In the genomic region with DNA sequence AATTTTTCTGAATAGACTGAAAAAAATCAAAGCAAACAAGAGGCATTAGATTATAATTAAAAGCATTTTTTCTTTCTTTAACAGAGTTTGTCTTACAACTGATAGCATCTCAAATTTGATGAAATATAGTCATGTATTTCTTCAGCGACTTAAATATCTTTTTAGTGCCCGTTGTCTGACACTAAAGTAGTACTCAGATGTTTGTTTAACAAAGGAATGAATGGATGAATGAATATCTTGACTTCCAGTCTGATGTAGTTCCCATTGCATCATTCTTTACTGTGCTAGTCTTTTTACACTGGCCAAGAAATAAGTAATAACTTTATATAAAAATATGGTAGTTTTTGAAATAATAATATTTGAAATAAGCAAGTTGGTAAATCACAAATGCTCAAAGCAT, we compare ENCODE assay signal across 23 cellular contexts.
DNase-seq lines count a peak whose midpoint lies in the region; ATAC-seq and TF ChIP-seq lines count a peak whose summit lies in the region.
"Had no signal": no experiment of that assay in that cellular context is flagged by ENCODE, and none has a peak within 500 bp of the region (broad histone marks: within the 10 kb centered on the region; RNA-seq: fewer than 3 reads in every experiment).

No MANE protein-coding gene starts in this region.

- H3K9me3 ChIP-seq in left ventricle myocardium inferior (replicated peaks): no peaks in the 10 kb centered on the region
- H3K9me3 ChIP-seq: SJSA1 had no signal

- no peak overlapping the region for H3K4me3 Mint-ChIP-seq in activated T-helper 2 cell treated with anti-CD3 and anti-CD28 coated beads, Interferon-gamma antibody, Interleukin-2, Interleukin-4, amounts not matched to agents 10 μg/mL and 5 μg/mL and 100 μg/mL, durations not matched to agents 14 hours and 24 hours and 36 hours (ENCODE audit: low read depth)
- no peak overlapping the region for H3K4me3 Mint-ChIP-seq in WTC11
- H3K4me3 Mint-ChIP-seq: CD8-positive, alpha-beta T cell had no signal

- no peaks in the 10 kb centered on the region for H3K4me1 Mint-ChIP-seq in activated T-helper 2 cell treated with anti-CD3 and anti-CD28 coated beads, Interferon-gamma antibody, Interleukin-2, Interleukin-4, amounts not matched to agents 10 μg/mL and 5 μg/mL and 100 μg/mL, durations not matched to agents 14 hours and 24 hours and 36 hours (ENCODE audit: low read depth)
- no peaks in the 10 kb centered on the region; the same call in 1 of the 2 replicates for H3K4me1 Mint-ChIP-seq in WTC11

- TF ChIP-seq CTCF in left ventricle myocardium inferior (IDR thresholded peaks at IDR 0.05; ENCODE audit: borderline replicate concordance) (no peak), WTC11 (IDR thresholded peaks at IDR 0.05) (no peak)

- intact Hi-C loops in left ventricle myocardium inferior (cut with micrococcal nuclease) (no loop called here), Right ventricle myocardium superior (cut with DNase I) (no loop called here)
- intact Hi-C loops in activated T-helper 2 cell treated with anti-CD3 and anti-CD28 coated beads, Interferon-gamma antibody, Interleukin-2, Interleukin-4, amounts not matched to agents 10 μg/mL and 5 μg/mL and 100 μg/mL, durations not matched to agents 14 hours and 24 hours and 36 hours (cut with micrococcal nuclease): no loop called here

- no peak for ATAC-seq in Right ventricle myocardium superior (ENCODE audit: poor library complexity)
- ATAC-seq in SK-N-SH treated with all-trans-retinoic acid at 6 μM for 48 hours: peak; percentile 45; the same call in 2 of the 3 replicates
- ATAC-seq in WTC11: no peak
- ATAC-seq: CD8-positive, alpha-beta T cell had no signal

- no peak overlapping the region for H3K4me3 ChIP-seq in left ventricle myocardium inferior
- H3K4me3 ChIP-seq: SJSA1 had no signal

- no peak overlapping the region for H3K27ac Mint-ChIP-seq in activated T-helper 2 cell treated with anti-CD3 and anti-CD28 coated beads, Interferon-gamma antibody, Interleukin-2, Interleukin-4, amounts not matched to agents 10 μg/mL and 5 μg/mL and 100 μg/mL, durations not matched to agents 14 hours and 24 hours and 36 hours
- H3K27ac Mint-ChIP-seq in WTC11: no peak overlapping the region
- H3K27ac Mint-ChIP-seq: CD8-positive, alpha-beta T cell had no signal

- POLR2A ChIA-PET in WTC11 (lab: Charles Lee): no interaction called here

- no peaks in the 10 kb centered on the region for H3K27me3 ChIP-seq in left ventricle myocardium inferior (ENCODE audit: low read depth)
- H3K27me3 ChIP-seq: SJSA1 had no signal

- peaks cover 21% of the 10 kb centered on the region for H3K36me3 ChIP-seq in left ventricle myocardium inferior
- H3K36me3 ChIP-seq: SJSA1 had no signal

- CTCF ChIA-PET in WTC11 (lab: Charles Lee): no interaction called here

- no peaks in the 10 kb centered on the region for H3K27me3 Mint-ChIP-seq in activated T-helper 2 cell treated with anti-CD3 and anti-CD28 coated beads, Interferon-gamma antibody, Interleukin-2, Interleukin-4, amounts not matched to agents 10 μg/mL and 5 μg/mL and 100 μg/mL, durations not matched to agents 14 hours and 24 hours and 36 hours (ENCODE audit: low read depth)
- H3K27me3 Mint-ChIP-seq in WTC11 (ENCODE audit: low read depth): no peaks in the 10 kb centered on the region

- no peaks in the 10 kb centered on the region for H3K9me3 Mint-ChIP-seq in activated T-helper 2 cell treated with anti-CD3 and anti-CD28 coated beads, Interferon-gamma antibody, Interleukin-2, Interleukin-4, amounts not matched to agents 10 μg/mL and 5 μg/mL and 100 μg/mL, durations not matched to agents 14 hours and 24 hours and 36 hours
- no peaks in the 10 kb centered on the region for H3K9me3 Mint-ChIP-seq in WTC11
- H3K9me3 Mint-ChIP-seq: CD8-positive, alpha-beta T cell had no signal

- peaks cover 32% of the 10 kb centered on the region for H3K36me3 Mint-ChIP-seq in activated T-helper 2 cell treated with anti-CD3 and anti-CD28 coated beads, Interferon-gamma antibody, Interleukin-2, Interleukin-4, amounts not matched to agents 10 μg/mL and 5 μg/mL and 100 μg/mL, durations not matched to agents 14 hours and 24 hours and 36 hours (ENCODE audit: low read depth)
- H3K36me3 Mint-ChIP-seq in WTC11: no peaks in the 10 kb centered on the region

- H3K4me1 ChIP-seq in left ventricle myocardium inferior: peaks cover 30% of the 10 kb centered on the region

- peak overlapping the region; percentile 5 for H3K27ac ChIP-seq in left ventricle myocardium inferior (replicated peaks)
- H3K27ac ChIP-seq: SJSA1 had no signal

- DNase-seq in left ventricle myocardium inferior (no peak), Right ventricle myocardium superior (no peak), dedifferentiated amniotic fluid mesenchymal stem cell (ENCODE audit: extremely low spot score) (peak; percentile 57), glomerular visceral epithelial cell (ENCODE audit: extremely low spot score) (no peak), WTC11 (ENCODE audit: low spot score) (no peak)
- no peak for DNase-seq in activated T-helper 2 cell treated with anti-CD3 and anti-CD28 coated beads, Interferon-gamma antibody, Interleukin-2, Interleukin-4, amounts not matched to agents 10 μg/mL and 5 μg/mL and 100 μg/mL, durations not matched to agents 14 hours and 24 hours and 36 hours (ENCODE audit: low spot score)
- DNase-seq: AML-193; C1 segment of cervical spinal cord; Calu3; CD8-positive, alpha-beta T cell; DMS153; EL; H7; KBM-7; NCI-H1092 treated with DMSO at 0.1 percent for 48 hours; NCI-H1436 treated with DMSO at 0.1 percent for 48 hours; NCI-H1930; NCI-H2171; NCI-H345; NCI-H82; SW 1271 had no signal

TF ChIP-seq in SK-N-SH treated with all-trans-retinoic acid at 6 μM for 48 hours, 23 proteins besides CTCF, POLR2A, EP300 and RAD21 (continues in another document):
- TF ChIP-seq ARNTL (CRISPR knock-in tag; IDR thresholded peaks at IDR 0.05; ENCODE audit: borderline replicate concordance, low read depth) (no peak), TSHZ2 (CRISPR knock-in tag; IDR thresholded peaks at IDR 0.05) (peak; percentile 13; the same call in 1 of the 2 replicates), ISL1 (CRISPR knock-in tag; IDR thresholded peaks at IDR 0.05) (peak; percentile 100), ZFP30 (CRISPR knock-in tag; IDR thresholded peaks at IDR 0.05) (0 out of 2 replicates have a peak, but pooled peaks have one; percentile 10), ZFP3 (CRISPR knock-in tag; IDR thresholded peaks at IDR 0.05) (0 out of 2 replicates have a peak, but pooled peaks have one; percentile 57)

TF ChIP-seq in WTC11, 78 proteins besides CTCF, POLR2A, EP300 and RAD21 (continues in another document):
- TF ChIP-seq GABPB1 (CRISPR knock-in tag; IDR thresholded peaks at IDR 0.05): no peak
- TF ChIP-seq, protein P1, sequence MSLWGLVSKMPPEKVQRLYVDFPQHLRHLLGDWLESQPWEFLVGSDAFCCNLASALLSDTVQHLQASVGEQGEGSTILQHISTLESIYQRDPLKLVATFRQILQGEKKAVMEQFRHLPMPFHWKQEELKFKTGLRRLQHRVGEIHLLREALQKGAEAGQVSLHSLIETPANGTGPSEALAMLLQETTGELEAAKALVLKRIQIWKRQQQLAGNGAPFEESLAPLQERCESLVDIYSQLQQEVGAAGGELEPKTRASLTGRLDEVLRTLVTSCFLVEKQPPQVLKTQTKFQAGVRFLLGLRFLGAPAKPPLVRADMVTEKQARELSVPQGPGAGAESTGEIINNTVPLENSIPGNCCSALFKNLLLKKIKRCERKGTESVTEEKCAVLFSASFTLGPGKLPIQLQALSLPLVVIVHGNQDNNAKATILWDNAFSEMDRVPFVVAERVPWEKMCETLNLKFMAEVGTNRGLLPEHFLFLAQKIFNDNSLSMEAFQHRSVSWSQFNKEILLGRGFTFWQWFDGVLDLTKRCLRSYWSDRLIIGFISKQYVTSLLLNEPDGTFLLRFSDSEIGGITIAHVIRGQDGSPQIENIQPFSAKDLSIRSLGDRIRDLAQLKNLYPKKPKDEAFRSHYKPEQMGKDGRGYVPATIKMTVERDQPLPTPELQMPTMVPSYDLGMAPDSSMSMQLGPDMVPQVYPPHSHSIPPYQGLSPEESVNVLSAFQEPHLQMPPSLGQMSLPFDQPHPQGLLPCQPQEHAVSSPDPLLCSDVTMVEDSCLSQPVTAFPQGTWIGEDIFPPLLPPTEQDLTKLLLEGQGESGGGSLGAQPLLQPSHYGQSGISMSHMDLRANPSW (CRISPR knock-in tag; conservative IDR thresholded peaks at IDR 0.05; ENCODE audit: low read depth): no peak
- no peak for TF ChIP-seq ESRRA (CRISPR knock-in tag; IDR thresholded peaks at IDR 0.05; ENCODE audit: borderline replicate concordance)
- TF ChIP-seq IRF2 (CRISPR knock-in tag; IDR thresholded peaks at IDR 0.05; ENCODE audit: borderline replicate concordance, low read depth): no peak
- TF ChIP-seq PRRX2 (CRISPR knock-in tag; IDR thresholded peaks at IDR 0.05): no peak
- no peak for TF ChIP-seq CREB1 (CRISPR knock-in tag; IDR thresholded peaks at IDR 0.05)
- TF ChIP-seq, protein P2, sequence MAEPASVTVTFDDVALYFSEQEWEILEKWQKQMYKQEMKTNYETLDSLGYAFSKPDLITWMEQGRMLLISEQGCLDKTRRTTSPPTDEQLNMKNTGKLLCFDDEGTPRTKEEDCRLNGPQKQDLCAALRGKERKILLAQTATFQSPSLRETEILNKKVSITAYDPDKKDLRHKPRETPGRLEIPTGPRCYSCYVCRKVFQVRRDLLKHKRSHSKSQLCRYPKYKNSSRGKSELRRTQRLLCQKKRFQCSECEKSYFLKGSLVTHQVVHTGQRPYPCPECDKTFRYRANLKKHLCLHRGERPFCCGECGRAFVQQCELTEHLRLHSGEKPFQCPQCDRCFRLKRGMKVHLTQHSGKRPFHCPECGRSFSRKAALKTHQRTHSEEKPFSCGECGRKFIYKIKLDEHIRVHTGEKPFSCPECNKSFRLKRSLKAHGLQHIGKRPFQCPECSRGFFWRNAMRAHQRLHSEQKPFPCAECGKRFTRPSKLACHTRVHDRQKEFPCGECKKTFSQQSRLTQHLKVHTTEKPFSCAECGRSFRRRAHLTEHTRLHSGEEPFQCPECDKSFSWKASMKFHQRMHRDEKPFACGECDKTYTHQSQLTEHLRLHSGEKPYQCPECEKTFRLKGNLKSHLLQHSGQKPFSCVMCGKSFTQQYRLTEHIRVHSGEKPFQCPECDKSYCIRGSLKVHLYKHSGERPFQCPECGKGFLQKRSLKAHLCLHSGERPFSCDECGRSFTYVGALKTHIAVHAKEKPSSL (CRISPR knock-in tag; conservative IDR thresholded peaks at IDR 0.05): no peak
- no peak for TF ChIP-seq OVOL2 (CRISPR knock-in tag; IDR thresholded peaks at IDR 0.05; ENCODE audit: borderline replicate concordance)
- TF ChIP-seq, protein P3, sequence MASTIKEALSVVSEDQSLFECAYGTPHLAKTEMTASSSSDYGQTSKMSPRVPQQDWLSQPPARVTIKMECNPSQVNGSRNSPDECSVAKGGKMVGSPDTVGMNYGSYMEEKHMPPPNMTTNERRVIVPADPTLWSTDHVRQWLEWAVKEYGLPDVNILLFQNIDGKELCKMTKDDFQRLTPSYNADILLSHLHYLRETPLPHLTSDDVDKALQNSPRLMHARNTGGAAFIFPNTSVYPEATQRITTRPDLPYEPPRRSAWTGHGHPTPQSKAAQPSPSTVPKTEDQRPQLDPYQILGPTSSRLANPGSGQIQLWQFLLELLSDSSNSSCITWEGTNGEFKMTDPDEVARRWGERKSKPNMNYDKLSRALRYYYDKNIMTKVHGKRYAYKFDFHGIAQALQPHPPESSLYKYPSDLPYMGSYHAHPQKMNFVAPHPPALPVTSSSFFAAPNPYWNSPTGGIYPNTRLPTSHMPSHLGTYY (CRISPR knock-in tag; IDR thresholded peaks at IDR 0.05): no peak
